8 cellular contexts compared by ENCODE assay signal in the genomic region with DNA sequence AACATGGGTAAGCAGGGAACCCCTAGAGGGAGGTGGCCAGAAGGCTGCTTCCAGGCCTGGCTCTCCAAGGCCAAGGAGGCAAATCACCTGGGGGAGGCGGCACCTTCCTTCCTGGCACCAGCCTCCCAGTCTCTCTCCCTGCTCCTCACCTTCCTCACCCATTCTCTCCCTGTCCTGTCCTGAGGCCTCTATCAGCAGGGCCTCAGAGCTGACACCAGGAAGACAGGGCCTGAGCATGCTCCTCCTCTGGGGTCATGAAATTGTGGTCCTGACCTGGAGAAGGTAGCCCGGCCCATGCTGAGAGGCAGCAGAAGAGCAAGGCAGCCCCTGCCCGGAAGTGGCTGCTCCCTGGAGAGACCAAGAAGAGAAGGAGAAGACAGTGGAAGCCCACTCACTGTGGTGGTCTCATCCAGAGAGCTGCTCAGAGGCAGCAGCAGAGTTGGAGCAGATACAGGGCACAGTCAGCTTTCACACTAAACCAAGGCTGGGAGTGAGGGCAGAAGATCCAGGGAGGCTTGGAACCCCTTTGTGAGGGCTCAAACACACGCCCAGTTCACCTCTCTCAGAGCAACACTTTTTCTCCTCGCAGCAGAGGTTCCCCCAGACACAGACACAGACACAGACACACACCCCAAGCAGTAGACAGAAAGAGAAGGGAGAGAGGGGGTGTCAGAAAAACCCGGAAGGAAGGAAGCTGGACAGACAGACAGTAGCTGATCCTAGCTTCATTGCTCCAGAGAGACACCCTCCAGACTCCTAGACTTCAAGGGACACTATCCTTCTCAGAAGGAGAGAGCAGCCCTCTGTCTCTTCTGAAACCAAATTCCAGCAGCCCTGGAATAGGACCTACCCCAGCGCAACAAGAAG. TPM values are rescaled to one million over a fixed set of nuclear protein-coding genes. Genes with fewer than 3 reads are reported as not detected.
DNase-seq lines count a peak whose midpoint lies in the region; ATAC-seq and TF ChIP-seq lines count a peak whose summit lies in the region.

No MANE protein-coding gene starts in this region.

- H3K4me3 ChIP-seq in AG04449 (ENCODE audit: low read depth, low read length) (peak overlapping the region; percentile 100), mucosa of descending colon (no peak overlapping the region)

- peaks cover 56% of the 10 kb centered on the region for H3K4me1 ChIP-seq in mucosa of descending colon (ENCODE audit: low read depth)

- CTCF ChIA-PET in AG04449 (lab: Yijun Ruan, JAX) = interaction anchor here (0.9 to 1.6 kb wide), 5 partner anchors 10 to 135 kb away, joined by 3 to 4 read pairs (median 3); no protein-coding TSS in a partner anchor

- H3K4me3 Mint-ChIP-seq in chondrocyte (ENCODE audit: unreplicated experiment) = peak overlapping the region; percentile 98

- POLR2A ChIA-PET in AG04449 (lab: Yijun Ruan, JAX) = interaction anchor here (1.6 kb wide), 1 partner anchor 132 kb away, joined by 10 read pairs; a partner anchor contains a TSS

- H3K27ac Mint-ChIP-seq in chondrocyte (ENCODE audit: unreplicated experiment) = peak overlapping the region; percentile 97

- no peaks in the 10 kb centered on the region for H3K9me3 ChIP-seq in mucosa of descending colon

- TF ChIP-seq CTCF in AG04449 (IDR thresholded peaks at IDR 0.05; ENCODE audit: insufficient read depth, low read length, missing control alignments) = no peak
- no peak for TF ChIP-seq CTCF in chondrocyte (IDR thresholded peaks at IDR 0.05)
- TF ChIP-seq CTCF in mucosa of descending colon (IDR thresholded peaks at IDR 0.05) = no peak

- no peaks in the 10 kb centered on the region for H3K27me3 Mint-ChIP-seq in chondrocyte (ENCODE audit: low read depth)

- ATAC-seq in mucosa of descending colon (no peak), HG03432 (IDR thresholded peaks at IDR 0.05; ENCODE audit: unreplicated experiment) (no peak), HG03378 (IDR thresholded peaks at IDR 0.05; ENCODE audit: unreplicated experiment) (no peak)

- peaks cover 62% of the 10 kb centered on the region for H3K4me1 Mint-ChIP-seq in chondrocyte (ENCODE audit: low read depth)

- H3K9me3 Mint-ChIP-seq in chondrocyte (ENCODE audit: low read depth) = no peaks in the 10 kb centered on the region

- DNase-seq in AG04449 (ENCODE audit: low read depth, low spot score) = no peak
- peak; percentile 28 for DNase-seq in M059J (ENCODE audit: low read depth)
- no peak for DNase-seq in chondrocyte (ENCODE audit: low spot score)
- peak; percentile 47 to 61 (median 58) for DNase-seq in mucosa of descending colon
- no peak for DNase-seq in cerebellar nuclear complex (lab: John Stamatoyannopoulos, UW)
- no peak for DNase-seq in SHP77 treated with DMSO at 0.1 percent for 48 hours (lab: John Stamatoyannopoulos, UW)

- intact Hi-C loops in mucosa of descending colon (cut with DNase I, micrococcal nuclease) = no loop called here

- no peaks in the 10 kb centered on the region for H3K36me3 ChIP-seq in mucosa of descending colon (ENCODE audit: low read depth)

- H3K36me3 Mint-ChIP-seq in chondrocyte (ENCODE audit: low read depth) = peaks cover 3% of the 10 kb centered on the region

RNA-seq across cellular contexts. Expression of a gene that starts 1.8 kb away (rescaled TPM):
- 15.9 and 27.4 TPM in 2 replicates for total RNA-seq in M059J (2014; rRNA removed; shearing (Covaris generic))
- 131 to 145 TPM (median 138 TPM) in 3 replicates for total RNA-seq in chondrocyte
- total RNA-seq in mucosa of descending colon = 10 to 100 TPM; 28.6 to 70.1 (median 41.7) TPM

RNA-seq across cellular contexts. Expression of a gene that starts 32.1 kb away (rescaled TPM):
- not detected in 2 replicates for total RNA-seq in M059J (2014; rRNA removed; shearing (Covaris generic))
- 0.22 to 0.63 TPM (median 0.38 TPM) in 3 replicates for total RNA-seq in chondrocyte
- not detected for total RNA-seq in mucosa of descending colon

RNA-seq across cellular contexts. Expression of a gene that starts 40.3 kb away (rescaled TPM):
- total RNA-seq in M059J (2014; rRNA removed; shearing (Covaris generic)) = not detected in 2 replicates
- total RNA-seq in chondrocyte (0.07 to 0.27 TPM in 2 of 3 replicates, not detected in the other), mucosa of descending colon (under 1 TPM in 2 of 3 donors, not detected in 1; 0.12 to 0.23 TPM)

RNA-seq across cellular contexts. Expression of a gene that starts 47.6 kb away (rescaled TPM):
- total RNA-seq in M059J (2014; rRNA removed; shearing (Covaris generic)) = not detected in 2 replicates
- total RNA-seq in chondrocyte = not detected in 3 replicates
- total RNA-seq in mucosa of descending colon = not detected

Comparison
In these comparisons a context has a peak if more than half of its experiments do, and no peak if none do; other contexts are left out.
1. DNase-seq: peak in M059J (single experiment) and mucosa of descending colon (3 of 3); none in AG04449 (single experiment), chondrocyte (single experiment), cerebellar nuclear complex (0 of 2) and SHP77 treated with DMSO at 0.1 percent for 48 hours (single experiment).